22 cellular contexts compared by ENCODE assay signal in genomic region chr15:40424483-40425115, GRCh38.
"Had no signal": no experiment of that assay in that cellular context is flagged by ENCODE, and none has a peak within 500 bp of the region (broad histone marks: within the 10 kb centered on the region; RNA-seq: fewer than 3 reads in every experiment).

No MANE protein-coding gene starts in this region.

- H3K4me2 ChIP-seq: KMS-11, PC-9 had no signal

- H3K9me3 ChIP-seq: ascending aorta had no signal

- H3K9ac ChIP-seq: KMS-11 had no signal

- H2AFZ ChIP-seq: PC-9 had no signal

- H3K27ac ChIP-seq: ascending aorta, cardiac muscle cell, KMS-11, PC-9, RWPE1 had no signal

- H3K4me3 ChIP-seq: ascending aorta, cardiac muscle cell, PC-9 had no signal

- H3K36me3 ChIP-seq: cardiac muscle cell had no signal

- ATAC-seq: activated CD8-positive, alpha-beta T cell treated with anti-CD3 and anti-CD28 coated beads, Interleukin-2, amount 10 ng/mL, durations not matched to agents 7 days and 5 days; Right ventricle myocardium inferior had no signal

- H3K27me3 ChIP-seq: ascending aorta, cardiac muscle cell had no signal

- DNase-seq: activated CD4-positive, alpha-beta T cell treated with anti-CD3 and anti-CD28 coated beads, Interleukin-2, amount 10 ng/mL, durations not matched to agents 24 days and 14 days; activated CD4-positive, alpha-beta T cell treated with anti-CD3 and anti-CD28 coated beads, Interleukin-2, amount 50 U/mL, for 48 hours; activated CD8-positive, alpha-beta T cell treated with anti-CD3 and anti-CD28 coated beads, Interleukin-2, amount 10 ng/mL, durations not matched to agents 7 days and 5 days; activated gamma-delta T cell; activated naive CD4-positive, alpha-beta T cell treated with Interleukin-2 at 50 U/mL for 16 hours; activated naive CD8-positive, alpha-beta T cell treated with anti-CD3 and anti-CD28 coated beads, Interleukin-2, amount 10 ng/mL, durations not matched to agents 7 days and 5 days; activated T-cell treated with anti-CD3 and anti-CD28 coated beads, Interleukin-2, amount 50 U/mL, for 24 hours; amygdala; NCI-H1105 treated with DMSO at 0.1 percent for 48 hours; NCI-H1436; NCI-H1694 treated with DMSO at 0.1 percent for 48 hours; NCI-H2029; NCI-H345; NCI-H524 treated with DMSO at 0.1 percent for 48 hours; PC-9; SIG-M5; T1000 had no signal
